Comparison of ENCODE assay signal across 1 cellular context in genomic region chr11:67303132-67303988, GRCh38.
TF ChIP-seq lines count a peak whose summit lies in the region.

A gene with protein sequence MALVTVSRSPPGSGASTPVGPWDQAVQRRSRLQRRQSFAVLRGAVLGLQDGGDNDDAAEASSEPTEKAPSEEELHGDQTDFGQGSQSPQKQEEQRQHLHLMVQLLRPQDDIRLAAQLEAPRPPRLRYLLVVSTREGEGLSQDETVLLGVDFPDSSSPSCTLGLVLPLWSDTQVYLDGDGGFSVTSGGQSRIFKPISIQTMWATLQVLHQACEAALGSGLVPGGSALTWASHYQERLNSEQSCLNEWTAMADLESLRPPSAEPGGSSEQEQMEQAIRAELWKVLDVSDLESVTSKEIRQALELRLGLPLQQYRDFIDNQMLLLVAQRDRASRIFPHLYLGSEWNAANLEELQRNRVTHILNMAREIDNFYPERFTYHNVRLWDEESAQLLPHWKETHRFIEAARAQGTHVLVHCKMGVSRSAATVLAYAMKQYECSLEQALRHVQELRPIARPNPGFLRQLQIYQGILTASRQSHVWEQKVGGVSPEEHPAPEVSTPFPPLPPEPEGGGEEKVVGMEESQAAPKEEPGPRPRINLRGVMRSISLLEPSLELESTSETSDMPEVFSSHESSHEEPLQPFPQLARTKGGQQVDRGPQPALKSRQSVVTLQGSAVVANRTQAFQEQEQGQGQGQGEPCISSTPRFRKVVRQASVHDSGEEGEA (plus strand): TSS chr11:67303530. CDS start chr11:67303626, 96 bp downstream.

TF ChIP-seq in GM12878, 131 proteins besides CTCF, POLR2A, EP300 and RAD21 (continued from another document):
- TF ChIP-seq SP1 (IDR thresholded peaks at IDR 0.05; ENCODE audit: low read depth, low read length) (no peak), GATAD2B (conservative IDR thresholded peaks at IDR 0.05; ENCODE audit: low read depth) (0 out of 2 replicates have a peak, but pooled peaks have one; percentile 52)
